In genomic region chr1:198304431-198304830, GRCh38 we compare ENCODE assay signal across 13 cellular contexts.
DNase-seq lines count a peak whose midpoint lies in the region; ATAC-seq and TF ChIP-seq lines count a peak whose summit lies in the region.
"Had no signal": no experiment of that assay in that cellular context is flagged by ENCODE, and none has a peak within 500 bp of the region (broad histone marks: within the 10 kb centered on the region; RNA-seq: fewer than 3 reads in every experiment).

No MANE protein-coding gene starts in this region.

- ATAC-seq in GM21737 (IDR thresholded peaks at IDR 0.05; ENCODE audit: unreplicated experiment): no peak
- ATAC-seq in GM21717 (IDR thresholded peaks at IDR 0.05; ENCODE audit: unreplicated experiment): no peak
- ATAC-seq: GM12878 had no signal

- TF ChIP-seq CTCF in epithelial cell of esophagus (IDR thresholded peaks at IDR 0.05; ENCODE audit: insufficient read depth, low read depth, low read length, missing control alignments): no peak

- H3K4me3 ChIP-seq in epithelial cell of esophagus (ENCODE audit: low read length): no peak overlapping the region
- H3K4me3 ChIP-seq: GM12878, HAP-1 had no signal

- DNase-seq in NCI-H82 (lab: John Stamatoyannopoulos, UW): peak; percentile 18
- no peak for DNase-seq in NCI-H82 treated with DMSO at 0.1 percent for 48 hours (lab: John Stamatoyannopoulos, UW; ENCODE audit: unreplicated experiment)
- peak; percentile 60 for DNase-seq in NCI-H748 (lab: John Stamatoyannopoulos, UW; ENCODE audit: unreplicated experiment)
- DNase-seq in epithelial cell of esophagus (ENCODE audit: low read depth): peak; percentile 11
- DNase-seq in stimulated activated CD4-positive, alpha-beta T cell treated with anti-CD3 and anti-CD28 coated beads, Interleukin-4, amount 100 ng/mL, for 24 hours: no peak
- DNase-seq: C1 segment of cervical spinal cord; Calu3; CD4-positive, alpha-beta T cell; DMS79 had no signal

Comparison
In these comparisons a context has a peak if more than half of its experiments do, and no peak if none do; other contexts are left out.
1. DNase-seq: peak in NCI-H82 (single experiment), NCI-H748 (single experiment) and epithelial cell of esophagus (single experiment); none in NCI-H82 treated with DMSO at 0.1 percent for 48 hours (single experiment) and stimulated activated CD4-positive, alpha-beta T cell treated with anti-CD3 and anti-CD28 coated beads, Interleukin-4, amount 100 ng/mL, for 24 hours (single experiment).